In genomic region chr17:81543756-81544155, GRCh38 we compare ENCODE assay signal across 30 cellular contexts.
"Had no signal": no experiment of that assay in that cellular context is flagged by ENCODE, and none has a peak within 500 bp of the region (broad histone marks: within the 10 kb centered on the region; RNA-seq: fewer than 3 reads in every experiment).

No MANE protein-coding gene starts in this region.

- H3K4me3 Mint-ChIP-seq: activated CD4-positive, alpha-beta memory T cell treated with anti-CD3 and anti-CD28 coated beads, Interleukin-2, amount 10 ng/mL, durations not matched to agents 7 days and 5 days; activated CD8-positive, alpha-beta memory T cell treated with anti-CD3 and anti-CD28 coated beads, Interleukin-2, amount 10 ng/mL, durations not matched to agents 7 days and 5 days; activated naive CD4-positive, alpha-beta T cell treated with anti-CD3 and anti-CD28 coated beads, Interleukin-2, amount 10 ng/mL, durations not matched to agents 7 days and 5 days; activated naive CD8-positive, alpha-beta T cell; activated naive CD8-positive, alpha-beta T cell treated with anti-CD3 and anti-CD28 coated beads, Interleukin-2, amount 50 U/mL, for 24 hours; brain had no signal

- H3K4me3 ChIP-seq: MG63, Peyer's patch had no signal

- H3K36me3 Mint-ChIP-seq: activated naive CD8-positive, alpha-beta T cell; brain had no signal

- H3K27me3 ChIP-seq: MG63, Peyer's patch had no signal

- H3K4me1 ChIP-seq: Peyer's patch had no signal

- ATAC-seq: activated CD8-positive, alpha-beta memory T cell treated with anti-CD3 and anti-CD28 coated beads, Interleukin-2, amount 10 ng/mL, durations not matched to agents 7 days and 5 days; activated naive CD8-positive, alpha-beta T cell treated with anti-CD3 and anti-CD28 coated beads, Interleukin-2, amount 50 U/mL, for 24 hours had no signal

- H3K9me3 Mint-ChIP-seq: activated CD4-positive, alpha-beta memory T cell treated with anti-CD3 and anti-CD28 coated beads, Interleukin-2, amount 10 ng/mL, durations not matched to agents 7 days and 5 days; activated naive CD4-positive, alpha-beta T cell treated with anti-CD3 and anti-CD28 coated beads, Interleukin-2, amount 10 ng/mL, durations not matched to agents 7 days and 5 days; activated naive CD8-positive, alpha-beta T cell treated with anti-CD3 and anti-CD28 coated beads, Interleukin-2, amount 50 U/mL, for 24 hours; brain had no signal

- H3K9me3 ChIP-seq: MG63, Peyer's patch had no signal

- FAIRE-seq: bronchial epithelial cell had no signal

- DNase-seq: activated CD4-positive, alpha-beta memory T cell treated with anti-CD3 and anti-CD28 coated beads, Interleukin-2, amount 10 ng/mL, durations not matched to agents 7 days and 5 days; activated CD4-positive, alpha-beta T cell treated with anti-CD3 and anti-CD28 coated beads for 1 hour; activated CD4-positive, alpha-beta T cell treated with anti-CD3 and anti-CD28 coated beads for 48 hours; activated CD4-positive, CD25-positive, alpha-beta regulatory T cell; activated CD8-positive, alpha-beta memory T cell treated with anti-CD3 and anti-CD28 coated beads for 24 hours; activated CD8-positive, alpha-beta memory T cell treated with anti-CD3 and anti-CD28 coated beads, Interleukin-2, amount 10 ng/mL, durations not matched to agents 7 days and 5 days; activated CD8-positive, alpha-beta memory T cell treated with anti-CD3 and anti-CD28 coated beads, Interleukin-2, amount 50 U/mL, for 48 hours; activated effector memory CD4-positive, alpha-beta T cell treated with Interleukin-2 at 50 U/mL for 16 hours; activated naive CD4-positive, alpha-beta T cell treated with anti-CD3 and anti-CD28 coated beads, Interleukin-2, amount 10 ng/mL, durations not matched to agents 7 days and 5 days; activated naive CD8-positive, alpha-beta T cell treated with anti-CD3 and anti-CD28 coated beads, Interleukin-2, amount 50 U/mL, for 24 hours; activated T-cell treated with anti-CD3 and anti-CD28 coated beads, Interleukin-2, amount 50 U/mL, for 48 hours; anterior cingulate cortex; caudate nucleus; Karpas-422; NCI-H1048; NCI-H1436 treated with DMSO at 0.1 percent for 48 hours; NCI-H2029; NCI-H345; NCI-H524 treated with DMSO at 0.1 percent for 48 hours; Peyer's patch; RPMI8226; SW 1271; T-helper 1 cell; T-helper 2 cell; T-helper 9 cell; WERI-Rb-1 had no signal

- H3K27ac ChIP-seq: Peyer's patch had no signal

- H3K27ac Mint-ChIP-seq: activated CD4-positive, alpha-beta memory T cell treated with anti-CD3 and anti-CD28 coated beads, Interleukin-2, amount 10 ng/mL, durations not matched to agents 7 days and 5 days; activated CD8-positive, alpha-beta memory T cell treated with anti-CD3 and anti-CD28 coated beads, Interleukin-2, amount 10 ng/mL, durations not matched to agents 7 days and 5 days; activated naive CD4-positive, alpha-beta T cell treated with anti-CD3 and anti-CD28 coated beads, Interleukin-2, amount 10 ng/mL, durations not matched to agents 7 days and 5 days; activated naive CD8-positive, alpha-beta T cell; activated naive CD8-positive, alpha-beta T cell treated with anti-CD3 and anti-CD28 coated beads, Interleukin-2, amount 50 U/mL, for 24 hours had no signal

- H3K27me3 Mint-ChIP-seq: activated CD4-positive, alpha-beta memory T cell treated with anti-CD3 and anti-CD28 coated beads, Interleukin-2, amount 10 ng/mL, durations not matched to agents 7 days and 5 days; activated CD8-positive, alpha-beta memory T cell treated with anti-CD3 and anti-CD28 coated beads, Interleukin-2, amount 10 ng/mL, durations not matched to agents 7 days and 5 days; activated naive CD4-positive, alpha-beta T cell treated with anti-CD3 and anti-CD28 coated beads, Interleukin-2, amount 10 ng/mL, durations not matched to agents 7 days and 5 days; activated naive CD8-positive, alpha-beta T cell; activated naive CD8-positive, alpha-beta T cell treated with anti-CD3 and anti-CD28 coated beads, Interleukin-2, amount 50 U/mL, for 24 hours; brain had no signal

- H3K4me1 Mint-ChIP-seq: activated CD4-positive, alpha-beta memory T cell treated with anti-CD3 and anti-CD28 coated beads, Interleukin-2, amount 10 ng/mL, durations not matched to agents 7 days and 5 days; activated CD8-positive, alpha-beta memory T cell treated with anti-CD3 and anti-CD28 coated beads, Interleukin-2, amount 10 ng/mL, durations not matched to agents 7 days and 5 days; activated naive CD4-positive, alpha-beta T cell treated with anti-CD3 and anti-CD28 coated beads, Interleukin-2, amount 10 ng/mL, durations not matched to agents 7 days and 5 days; activated naive CD8-positive, alpha-beta T cell treated with anti-CD3 and anti-CD28 coated beads, Interleukin-2, amount 50 U/mL, for 24 hours; brain had no signal
